In the genomic region with DNA sequence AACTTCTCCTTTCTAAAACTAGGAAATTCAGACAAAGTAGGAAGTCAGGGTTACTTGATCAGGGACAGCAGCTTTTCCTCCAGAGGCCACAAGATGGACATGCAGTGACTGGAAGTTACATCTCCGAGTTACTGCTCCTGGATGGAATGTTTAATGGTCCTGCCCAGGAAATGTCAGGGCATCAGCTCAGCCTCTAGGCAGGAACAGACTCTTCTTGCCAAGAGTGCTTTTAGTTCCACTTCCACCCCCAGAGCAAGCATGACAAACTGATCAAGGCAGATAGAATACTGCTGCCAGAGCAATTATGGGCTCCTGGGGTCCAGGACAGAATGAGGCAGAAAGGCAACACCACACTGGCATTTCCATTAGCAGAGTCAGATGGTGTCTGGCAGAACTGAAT, we compare ENCODE assay signal across 16 cellular contexts.
"Had no signal": no experiment of that assay in that cellular context is flagged by ENCODE, and none has a peak within 500 bp of the region (broad histone marks: within the 10 kb centered on the region; RNA-seq: fewer than 3 reads in every experiment).

No MANE protein-coding gene starts in this region.

- H3K9me3 Mint-ChIP-seq: activated T-helper 1 cell treated with anti-CD3 and anti-CD28 coated beads, Interleukin-12 subunit alpha, Interleukin-12 subunit beta, Interleukin-2, Interleukin-4 antibody, amounts not matched to agents 30 ng/mL and 10 ng/mL and 1 ng/mL, durations not matched to agents 14 hours and 24 hours and 36 hours; type B pancreatic cell had no signal

- DNase-seq: activated CD4-positive, alpha-beta T cell treated with anti-CD3 and anti-CD28 coated beads for 48 hours; activated CD8-positive, alpha-beta memory T cell treated with anti-CD3 and anti-CD28 coated beads, Interleukin-2, amount 50 U/mL, for 48 hours; activated CD8-positive, alpha-beta T cell treated with anti-CD3 and anti-CD28 coated beads, Interleukin-2, amount 10 ng/mL, durations not matched to agents 7 days and 5 days; activated naive CD4-positive, alpha-beta T cell; mucosa of descending colon; naive thymus-derived CD8-positive, alpha-beta T cell; nucleus accumbens; sigmoid colon; stimulated activated CD4-positive, alpha-beta T cell treated with anti-CD3 and anti-CD28 coated beads, Interleukin-12 subunit alpha, Interleukin-12 subunit beta, amount 100 ng/mL, for 4 hours; stimulated activated naive CD4-positive, alpha-beta T cell treated with Interleukin-2 at 50 U/mL for 16 hours; T-helper 9 cell had no signal

- H3K9me3 ChIP-seq: ascending aorta, gastroesophageal sphincter, mucosa of descending colon, prostate gland, sigmoid colon had no signal

- H3K27ac ChIP-seq: ascending aorta, gastroesophageal sphincter, prostate gland, sigmoid colon had no signal

- H3K4me1 ChIP-seq: ascending aorta, gastroesophageal sphincter, prostate gland, sigmoid colon had no signal

- H3K27me3 ChIP-seq: ascending aorta, gastroesophageal sphincter, sigmoid colon had no signal

- H3K4me3 Mint-ChIP-seq: activated CD8-positive, alpha-beta T cell treated with anti-CD3 and anti-CD28 coated beads, Interleukin-2, amount 10 ng/mL, durations not matched to agents 7 days and 5 days; activated T-helper 1 cell treated with anti-CD3 and anti-CD28 coated beads, Interleukin-12 subunit alpha, Interleukin-12 subunit beta, Interleukin-2, Interleukin-4 antibody, amounts not matched to agents 30 ng/mL and 10 ng/mL and 1 ng/mL, durations not matched to agents 14 hours and 24 hours and 36 hours; naive thymus-derived CD8-positive, alpha-beta T cell; type B pancreatic cell had no signal

- H3K36me3 Mint-ChIP-seq: naive thymus-derived CD8-positive, alpha-beta T cell; type B pancreatic cell had no signal

- H3K27ac Mint-ChIP-seq: activated CD8-positive, alpha-beta T cell treated with anti-CD3 and anti-CD28 coated beads, Interleukin-2, amount 10 ng/mL, durations not matched to agents 7 days and 5 days; activated T-helper 1 cell treated with anti-CD3 and anti-CD28 coated beads, Interleukin-12 subunit alpha, Interleukin-12 subunit beta, Interleukin-2, Interleukin-4 antibody, amounts not matched to agents 30 ng/mL and 10 ng/mL and 1 ng/mL, durations not matched to agents 14 hours and 24 hours and 36 hours; naive thymus-derived CD8-positive, alpha-beta T cell; type B pancreatic cell had no signal

- H3K36me3 ChIP-seq: ascending aorta, gastroesophageal sphincter, prostate gland, sigmoid colon had no signal

- H3K4me1 Mint-ChIP-seq: naive thymus-derived CD8-positive, alpha-beta T cell had no signal

- ATAC-seq: activated CD8-positive, alpha-beta T cell treated with anti-CD3 and anti-CD28 coated beads, Interleukin-2, amount 10 ng/mL, durations not matched to agents 7 days and 5 days; gastroesophageal sphincter; mucosa of descending colon; naive thymus-derived CD8-positive, alpha-beta T cell had no signal

- H3K27me3 Mint-ChIP-seq: naive thymus-derived CD8-positive, alpha-beta T cell; type B pancreatic cell had no signal

- H3K4me3 ChIP-seq: ascending aorta, gastroesophageal sphincter, mucosa of descending colon, prostate gland, sigmoid colon had no signal
